8 cellular contexts compared by ENCODE assay signal in genomic region chr4:158722291-158722916, GRCh38. TPM values are rescaled to one million over a fixed set of nuclear protein-coding genes. Genes with fewer than 3 reads are reported as not detected.
DNase-seq lines count a peak whose midpoint lies in the region; ATAC-seq and TF ChIP-seq lines count a peak whose summit lies in the region.

No MANE protein-coding gene starts in this region.

- H3K4me3 ChIP-seq in NB4 (ENCODE audit: low read depth, low read length), result peak overlapping the region; percentile 97
- H3K4me3 ChIP-seq in adipocyte (ENCODE audit: low read length), result peak overlapping the region; percentile 93
- peak overlapping the region; percentile 70 to 78 for H3K4me3 ChIP-seq in right atrium auricular region
- peak overlapping the region; percentile 83 for H3K4me3 ChIP-seq in prostate gland

- H3K27ac ChIP-seq in right atrium auricular region, result peak overlapping the region; percentile 89
- H3K27ac ChIP-seq in prostate gland, result peak overlapping the region; percentile 95

- DNase-seq in EL, result peak; percentile 34
- DNase-seq in NB4 (ENCODE audit: low read depth), result peak; percentile 24
- peak; percentile 65 for DNase-seq in adipocyte (ENCODE audit: low read depth)
- no peak for DNase-seq in right atrium auricular region (ENCODE audit: low spot score)
- DNase-seq in prostate gland (ENCODE audit: low spot score), result no peak
- no peak for DNase-seq in GM19240 (ENCODE audit: insufficient read length, low spot score)

- H3K36me3 ChIP-seq in adipocyte (ENCODE audit: control insufficient read depth, insufficient read depth, low read length, severe bottlenecking), result peaks cover 35% of the 10 kb centered on the region
- H3K36me3 ChIP-seq in right atrium auricular region, result peaks cover 25% of the 10 kb centered on the region
- H3K36me3 ChIP-seq in prostate gland, result no peaks in the 10 kb centered on the region

- TF ChIP-seq CTCF in NB4 (IDR thresholded peaks at IDR 0.05; ENCODE audit: low read depth, low read length) (no peak), right atrium auricular region (IDR thresholded peaks at IDR 0.05) (no peak), prostate gland (IDR thresholded peaks at IDR 0.05) (no peak)

- H3K4me1 ChIP-seq in adipocyte (ENCODE audit: control insufficient read depth, insufficient read depth, low read length) (peaks cover 18% of the 10 kb centered on the region), right atrium auricular region (peaks cover 0 to 18% of the 10 kb centered on the region in 2 donors), prostate gland (replicated peaks) (no peaks in the 10 kb centered on the region)

- peak overlapping the region; percentile 97 for H3K9ac ChIP-seq in adipocyte (ENCODE audit: low read length)

- H3K9me3 ChIP-seq in adipocyte (ENCODE audit: control insufficient read depth, low read length), result no peaks in the 10 kb centered on the region
- H3K9me3 ChIP-seq in right atrium auricular region, result no peaks in the 10 kb centered on the region
- no peaks in the 10 kb centered on the region for H3K9me3 ChIP-seq in prostate gland

- peak; percentile 7 for ATAC-seq in GM21825 (IDR thresholded peaks at IDR 0.05; ENCODE audit: unreplicated experiment)
- ATAC-seq in HG03469 (IDR thresholded peaks at IDR 0.05; ENCODE audit: unreplicated experiment), result no peak

- H3K27me3 ChIP-seq in adipocyte (replicated peaks; ENCODE audit: control insufficient read depth, insufficient read depth, low read length), result no peaks in the 10 kb centered on the region
- no peaks in the 10 kb centered on the region for H3K27me3 ChIP-seq in right atrium auricular region
- no peaks in the 10 kb centered on the region for H3K27me3 ChIP-seq in prostate gland (replicated peaks; ENCODE audit: insufficient read depth)

- WGBS in prostate gland, result 7% methylated on average over 16 of the region's 16 CpGs

- intact Hi-C loops in prostate gland (cut with DNase I), result loop anchor here (2.0 to 10.0 kb wide), 4 partner anchors 46 to 482 kb away; partner anchors contain the start of genes C4orf46, ETFDH and FNIP2

- TF ChIP-seq POLR2A in NB4 (IDR thresholded peaks at IDR 0.05; ENCODE audit: extremely low read depth, insufficient read length), result no peak
- TF ChIP-seq POLR2A in prostate gland (IDR thresholded peaks at IDR 0.05), result no peak

RNA-seq across cellular contexts. Expression of gene PPID, which starts 0.8 kb away (rescaled TPM):
- total RNA-seq in right atrium auricular region (10 to 100 TPM; 18.0 to 31.9 TPM), prostate gland (10 to 100 TPM; 20.9 to 23.9 TPM)

RNA-seq across cellular contexts. Expression of gene FNIP2, which starts 46.4 kb away (rescaled TPM):
- total RNA-seq in right atrium auricular region (10 to 100 TPM; 38.3 to 42.4 TPM), prostate gland (10 to 100 TPM; 31.1 to 39.8 TPM)

RNA-seq across cellular contexts. Expression of gene ETFDH, which starts 50.3 kb away (rescaled TPM):
- total RNA-seq in right atrium auricular region, result 100 to 1,000 TPM in 1 of 2 donors, 10 to 100 TPM in 1; 96.6 to 156 TPM
- 10 to 100 TPM; 19.9 to 22.9 TPM for total RNA-seq in prostate gland

RNA-seq across cellular contexts. Expression of gene C4orf46, which starts 50.7 kb away (rescaled TPM):
- total RNA-seq in right atrium auricular region (1 to 10 TPM; 3.2 to 4.2 TPM), prostate gland (1 to 10 TPM; 4.3 to 8.1 TPM)

Comparison
In these comparisons a context has a peak if more than half of its experiments do, and no peak if none do; other contexts are left out.
1. DNase-seq: peak in EL (single experiment), NB4 (single experiment) and adipocyte (single experiment); none in right atrium auricular region (single experiment), prostate gland (single experiment) and GM19240 (single experiment).
2. RNA of gene ETFDH, which starts 50.3 kb away (total RNA-seq): 96.6 to 156 TPM in right atrium auricular region; 19.9 to 22.9 TPM in prostate gland; every median in the first group is over 4 times any median in the second.
3. Peak in every context shown above with its lines, with median percentiles within 50 percentile points of each other: H3K4me3 ChIP-seq.